ENCODE assay signal across 1 cellular context in the genomic region with DNA sequence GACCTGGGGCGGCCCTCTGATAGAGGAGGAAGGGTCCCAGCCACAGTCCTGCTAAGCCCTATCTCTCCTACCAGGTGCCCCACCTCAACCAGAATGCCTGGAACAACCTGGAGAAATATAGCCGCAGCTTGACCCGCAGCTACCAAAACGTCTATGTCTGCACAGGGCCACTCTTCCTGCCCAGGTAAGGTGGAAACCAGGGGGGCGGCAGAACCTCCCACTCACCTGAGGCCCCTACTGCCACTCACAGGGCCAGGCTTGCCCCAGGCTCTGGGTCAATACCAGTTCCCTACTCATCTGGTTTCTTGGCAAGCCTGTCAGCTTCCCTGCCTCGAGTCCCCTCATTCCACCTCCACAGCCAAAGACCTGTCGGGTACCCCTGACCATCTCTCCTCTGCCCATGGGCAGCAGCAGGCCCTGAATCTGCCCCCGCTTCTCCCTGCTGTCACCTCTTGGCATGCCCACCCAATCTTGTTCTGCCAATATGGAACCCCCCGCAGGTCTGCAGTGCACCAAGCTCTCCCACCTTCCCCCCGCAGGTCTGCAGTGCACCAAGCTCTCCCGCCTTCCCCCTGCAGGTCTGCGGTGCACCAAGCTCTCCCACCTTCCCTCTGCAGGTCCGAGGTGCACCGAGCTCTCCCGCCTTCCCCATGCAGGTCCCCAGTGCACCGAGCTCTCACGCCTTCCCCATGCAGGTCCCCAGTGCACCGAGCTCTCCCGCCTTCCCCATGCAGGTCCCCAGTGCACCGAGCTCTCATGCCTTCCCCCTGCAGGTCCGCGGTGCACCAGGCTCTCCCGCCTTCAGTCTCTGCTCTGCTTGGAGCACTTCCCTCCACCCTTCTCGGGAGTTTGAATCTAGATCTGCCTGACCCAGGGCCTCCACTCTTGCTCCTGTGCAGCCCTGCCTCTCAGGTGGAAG.
TF ChIP-seq lines count a peak whose summit lies in the region.

No MANE protein-coding gene starts in this region.

TF ChIP-seq in GM23338, 12 proteins besides CTCF, POLR2A, EP300 and RAD21 (continued from another document):
- TF ChIP-seq, protein P1, sequence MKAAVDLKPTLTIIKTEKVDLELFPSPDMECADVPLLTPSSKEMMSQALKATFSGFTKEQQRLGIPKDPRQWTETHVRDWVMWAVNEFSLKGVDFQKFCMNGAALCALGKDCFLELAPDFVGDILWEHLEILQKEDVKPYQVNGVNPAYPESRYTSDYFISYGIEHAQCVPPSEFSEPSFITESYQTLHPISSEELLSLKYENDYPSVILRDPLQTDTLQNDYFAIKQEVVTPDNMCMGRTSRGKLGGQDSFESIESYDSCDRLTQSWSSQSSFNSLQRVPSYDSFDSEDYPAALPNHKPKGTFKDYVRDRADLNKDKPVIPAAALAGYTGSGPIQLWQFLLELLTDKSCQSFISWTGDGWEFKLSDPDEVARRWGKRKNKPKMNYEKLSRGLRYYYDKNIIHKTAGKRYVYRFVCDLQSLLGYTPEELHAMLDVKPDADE (IDR thresholded peaks at IDR 0.05) = no peak
- TF ChIP-seq NANOG (IDR thresholded peaks at IDR 0.05; ENCODE audit: borderline replicate concordance) (no peak), EZH2phosphoT487 (IDR thresholded peaks at IDR 0.05; ENCODE audit: unreplicated experiment) (no peak)
